ENCODE assay signal across 16 cellular contexts in genomic region chr9:11199335-11199734, GRCh38.
"Had no signal": no experiment of that assay in that cellular context is flagged by ENCODE, and none has a peak within 500 bp of the region (broad histone marks: within the 10 kb centered on the region; RNA-seq: fewer than 3 reads in every experiment).

No MANE protein-coding gene starts in this region.

- H3K9me3 Mint-ChIP-seq: nephron had no signal

- H3K27ac Mint-ChIP-seq: activated CD4-positive, alpha-beta T cell treated with anti-CD3 and anti-CD28 coated beads, Interleukin-2, amount 10 ng/mL, durations not matched to agents 7 days and 5 days; activated naive CD8-positive, alpha-beta T cell; nephron had no signal

- ATAC-seq: body of pancreas, sciatic nerve had no signal

- H3K4me1 ChIP-seq: stomach, testis, upper lobe of left lung had no signal

- H3K4me3 Mint-ChIP-seq: activated CD4-positive, alpha-beta T cell treated with anti-CD3 and anti-CD28 coated beads, Interleukin-2, amount 10 ng/mL, durations not matched to agents 7 days and 5 days; activated naive CD8-positive, alpha-beta T cell; nephron had no signal

- H2AFZ ChIP-seq: hepatocyte had no signal

- H3K27ac ChIP-seq: body of pancreas, esophagus muscularis mucosa, hepatocyte, stomach, testis, upper lobe of left lung had no signal

- H3K4me2 ChIP-seq: hepatocyte had no signal

- H3K4me3 ChIP-seq: body of pancreas, esophagus muscularis mucosa, hepatocyte, stomach, testis, upper lobe of left lung had no signal

- H3K27me3 ChIP-seq: body of pancreas, esophagus muscularis mucosa, hepatocyte, stomach, testis, upper lobe of left lung had no signal

- H3K36me3 ChIP-seq: esophagus muscularis mucosa, stomach, upper lobe of left lung had no signal

- H3K36me3 Mint-ChIP-seq: activated naive CD8-positive, alpha-beta T cell had no signal

- H3K9me3 ChIP-seq: body of pancreas, esophagus muscularis mucosa, stomach, testis, upper lobe of left lung had no signal

- H3K4me1 Mint-ChIP-seq: activated CD4-positive, alpha-beta T cell treated with anti-CD3 and anti-CD28 coated beads, Interleukin-2, amount 10 ng/mL, durations not matched to agents 7 days and 5 days; nephron had no signal

- DNase-seq: activated CD4-positive, alpha-beta T cell treated with anti-CD3 and anti-CD28 coated beads, Interleukin-2, amount 10 ng/mL, durations not matched to agents 7 days and 5 days; activated CD4-positive, CD25-positive, alpha-beta regulatory T cell; activated CD8-positive, alpha-beta memory T cell treated with anti-CD3 and anti-CD28 coated beads for 24 hours; activated gamma-delta T cell treated with Interleukin-2 at 50 U/mL for 16 hours; amygdala; body of pancreas; caudate nucleus; stimulated activated CD4-positive, alpha-beta T cell treated with anti-CD3 and anti-CD28 coated beads, Interleukin-1b, Interleukin-23, amount 100 ng/mL, for 48 hours; stomach; testis; upper lobe of left lung had no signal

- H3K79me2 ChIP-seq: hepatocyte had no signal

- H3K27me3 Mint-ChIP-seq: activated CD4-positive, alpha-beta T cell treated with anti-CD3 and anti-CD28 coated beads, Interleukin-2, amount 10 ng/mL, durations not matched to agents 7 days and 5 days; activated naive CD8-positive, alpha-beta T cell had no signal
